ENCODE assay signal across 31 cellular contexts in genomic region chr15:66905185-66905584, GRCh38.
"Had no signal": no experiment of that assay in that cellular context is flagged by ENCODE, and none has a peak within 500 bp of the region (broad histone marks: within the 10 kb centered on the region; RNA-seq: fewer than 3 reads in every experiment).

No MANE protein-coding gene starts in this region.

- H3K36me3 ChIP-seq: adrenal gland, brain microvascular endothelial cell, breast epithelium had no signal

- H3K27me3 ChIP-seq: adrenal gland, body of pancreas, brain microvascular endothelial cell, breast epithelium had no signal

- H3K4me1 ChIP-seq: adrenal gland, body of pancreas had no signal

- H3K9me3 ChIP-seq: adrenal gland, body of pancreas, breast epithelium had no signal

- H3K27ac ChIP-seq: adrenal gland, body of pancreas, brain microvascular endothelial cell, breast epithelium, VCaP had no signal

- H3K4me3 ChIP-seq: adrenal gland, body of pancreas, breast epithelium had no signal

- DNase-seq: activated B cell treated with CpG ODN at 0.5 μM for 24 hours; activated CD4-positive, alpha-beta memory T cell treated with anti-CD3 and anti-CD28 coated beads for 36 hours; activated CD4-positive, alpha-beta T cell treated with anti-CD3 and anti-CD28 coated beads for 4 hours; activated CD4-positive, alpha-beta T cell treated with anti-CD3 and anti-CD28 coated beads, Interleukin-2, amount 10 ng/mL, durations not matched to agents 24 days and 14 days; activated CD4-positive, alpha-beta T cell treated with anti-CD3 and anti-CD28 coated beads, Interleukin-2, amount 50 U/mL, for 1 hour; activated CD4-positive, alpha-beta T cell treated with anti-CD3 and anti-CD28 coated beads, Interleukin-2, amount 50 U/mL, for 4 hours; activated CD4-positive, CD25-positive, alpha-beta regulatory T cell treated with anti-CD3 and anti-CD28 coated beads, Interleukin-2, amount 50 U/mL, for 72 hours; activated CD8-positive, alpha-beta memory T cell treated with anti-CD3 and anti-CD28 coated beads, Interleukin-2, amount 50 U/mL, for 4 hours; activated CD8-positive, alpha-beta T cell treated with anti-CD3 and anti-CD28 coated beads for 36 hours; activated effector memory CD4-positive, alpha-beta T cell treated with anti-CD3 and anti-CD28 coated beads, Interleukin-2, amount 50 U/mL, for 16 hours; activated gamma-delta T cell treated with Interleukin-2 at 50 U/mL for 16 hours; activated naive CD4-positive, alpha-beta T cell; activated naive CD4-positive, alpha-beta T cell treated with anti-CD3 and anti-CD28 coated beads for 36 hours; activated naive CD4-positive, alpha-beta T cell treated with anti-CD3 and anti-CD28 coated beads, Interleukin-2, amount 50 U/mL, for 16 hours; activated naive CD8-positive, alpha-beta T cell treated with anti-CD3 and anti-CD28 coated beads for 36 hours; activated T-cell treated with anti-CD3 and anti-CD28 coated beads for 4 hours; activated T-cell treated with anti-CD3 and anti-CD28 coated beads, Interleukin-2, amount 50 U/mL, for 1 hour; activated T-cell treated with anti-CD3 and anti-CD28 coated beads, Interleukin-2, amount 50 U/mL, for 4 hours; activated T-cell treated with anti-CD3 and anti-CD28 coated beads, Interleukin-2, amount 50 U/mL, for 72 hours; amniotic stem cell; aorta; body of pancreas; brain microvascular endothelial cell; central memory CD4-positive, alpha-beta T cell; T-helper 2 cell; T-helper 9 cell had no signal

- ATAC-seq: activated CD8-positive, alpha-beta T cell treated with anti-CD3 and anti-CD28 coated beads for 36 hours; activated naive CD4-positive, alpha-beta T cell treated with anti-CD3 and anti-CD28 coated beads, Interleukin-2, amount 50 U/mL, for 72 hours; activated T-cell treated with anti-CD3 and anti-CD28 coated beads, Interleukin-2, amount 50 U/mL, for 4 hours; activated T-cell treated with anti-CD3 and anti-CD28 coated beads, Interleukin-2, amount 50 U/mL, for 72 hours; activated T-helper 17 cell treated with anti-CD3 and anti-CD28 coated beads, Interleukin-2, amount 50 U/mL, for 72 hours; body of pancreas had no signal
